ENCODE assay signal across 24 cellular contexts in the genomic region with DNA sequence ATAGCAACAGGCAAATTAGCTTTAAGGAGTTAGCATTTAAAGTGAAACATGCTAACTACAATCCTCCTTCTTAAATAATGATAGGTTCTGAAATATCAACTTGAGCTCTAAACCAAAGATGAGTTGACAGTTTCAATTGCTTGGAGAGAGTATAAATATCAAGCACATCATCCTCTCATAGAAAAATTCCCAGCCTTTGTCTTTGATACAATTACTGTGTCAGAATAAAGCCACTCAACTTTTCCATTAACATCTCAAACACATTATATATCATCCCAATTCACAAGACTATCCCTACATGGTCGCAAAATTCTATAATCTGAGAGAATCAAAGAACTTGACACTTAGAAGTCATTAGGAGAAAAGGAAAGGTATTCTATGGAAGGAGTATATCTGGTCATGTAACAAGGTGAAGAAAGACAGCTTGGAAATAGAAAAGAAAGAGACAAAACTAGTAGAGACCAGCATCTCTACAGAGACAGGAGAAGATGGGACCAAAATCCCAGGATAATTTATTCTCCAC.
"Had no signal": no experiment of that assay in that cellular context is flagged by ENCODE, and none has a peak within 500 bp of the region (broad histone marks: within the 10 kb centered on the region; RNA-seq: fewer than 3 reads in every experiment).

No MANE protein-coding gene starts in this region.

- H3K4me3 ChIP-seq: lung, ovary, prostate gland, right lobe of liver, smooth muscle cell, tibial nerve, uterus had no signal

- H3K4me2 ChIP-seq: smooth muscle cell had no signal

- H3K36me3 ChIP-seq: ovary, prostate gland, right lobe of liver, uterus had no signal

- FAIRE-seq: keratinocyte had no signal

- H3K27me3 ChIP-seq: ovary, right lobe of liver, tibial nerve, uterus had no signal

- ATAC-seq: left cardiac atrium; left lobe of liver; natural killer cell; right lobe of liver; stimulated activated memory B cell treated with anti-CD40 and anti-IgM and Interleukin-4, amounts not matched to agents 10 μg/mL and 1 μg/mL and 100 μg/mL, for 72 hours; stimulated activated naive CD8-positive, alpha-beta T cell treated with anti-CD3 and anti-CD28 coated beads, Interleukin-15, amount 100 ng/mL, for 72 hours had no signal

- DNase-seq: kidney glomerular epithelial cell; left cardiac atrium; mesendoderm; naive B cell; natural killer cell; nephron progenitor cell; ovary; posterior cingulate gyrus; right lobe of liver; stimulated activated CD4-positive, alpha-beta T cell treated with anti-CD3 and anti-CD28 coated beads, Interleukin-1b, Interleukin-23, amount 100 ng/mL, for 48 hours; stimulated activated CD4-positive, alpha-beta T cell treated with anti-CD3 and anti-CD28 coated beads, Interleukin-2, amount 100 ng/mL, for 48 hours; stimulated activated CD4-positive, alpha-beta T cell treated with anti-CD3 and anti-CD28 coated beads, Interleukin-4, amount 100 ng/mL, for 4 hours; stimulated activated CD8-positive, alpha-beta memory T cell treated with anti-CD3 and anti-CD28 coated beads, Interleukin-4, amount 100 ng/mL, for 48 hours; stimulated activated naive CD4-positive, alpha-beta T cell treated with Interleukin-2 at 50 U/mL for 16 hours; stimulated activated naive CD8-positive, alpha-beta T cell treated with anti-CD3 and anti-CD28 coated beads, Interleukin-15, amount 100 ng/mL, for 72 hours; substantia nigra; uterus had no signal

- H3K4me1 ChIP-seq: prostate gland, right lobe of liver, tibial nerve, uterus had no signal

- H3K9me3 ChIP-seq: ovary, prostate gland, right lobe of liver, tibial nerve, uterus had no signal

- H3K27ac ChIP-seq: ovary, prostate gland, right lobe of liver, tibial nerve, uterus had no signal
